11 cellular contexts compared by ENCODE assay signal in the genomic region with DNA sequence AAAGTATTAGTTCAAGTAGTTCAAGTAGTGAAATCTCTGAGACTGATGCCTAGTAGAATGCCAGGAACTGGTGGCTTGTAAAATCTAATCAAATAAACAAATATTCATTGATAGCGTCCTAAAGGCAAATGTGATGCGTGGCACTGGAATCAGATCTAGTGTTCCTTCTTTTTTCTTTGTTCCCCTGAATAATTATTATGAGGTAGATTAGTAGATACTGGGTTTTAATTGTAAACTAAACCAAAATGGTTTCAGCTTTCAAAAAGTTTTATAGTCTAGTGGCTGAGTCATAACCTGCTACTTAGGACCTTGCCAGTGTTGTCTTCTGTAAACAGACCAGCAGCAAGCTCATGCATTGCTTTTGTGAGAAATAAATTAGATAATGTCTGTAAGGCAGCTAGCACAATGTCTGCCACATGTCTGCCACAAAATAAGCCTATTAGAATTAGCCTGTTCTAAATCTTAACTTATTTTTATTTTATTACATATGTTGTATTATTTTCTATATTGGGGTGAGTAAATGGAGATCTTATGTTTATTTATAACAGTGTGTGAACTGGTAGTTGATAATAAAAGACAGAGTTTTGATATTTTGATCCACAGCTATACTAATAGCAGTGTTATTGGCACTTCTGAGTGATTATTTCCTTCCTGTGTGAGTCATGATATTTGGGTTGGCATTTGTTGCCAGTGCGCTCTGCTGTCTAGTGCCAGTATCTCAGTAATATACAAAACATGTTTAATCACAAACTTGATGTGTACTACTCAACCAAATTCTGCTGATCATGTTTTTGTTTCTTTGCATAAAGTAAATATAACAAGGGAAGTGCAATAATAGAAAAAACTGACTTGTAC.
A peak's percentile ranks its signal among the peaks of the same experiment; 100 is the strongest.
DNase-seq lines count a peak whose midpoint lies in the region; ATAC-seq lines count a peak whose summit lies in the region.
"Had no signal": no experiment of that assay in that cellular context is flagged by ENCODE, and none has a peak within 500 bp of the region (broad histone marks: within the 10 kb centered on the region; RNA-seq: fewer than 3 reads in every experiment).

No MANE protein-coding gene starts in this region.

- H3K36me3 Mint-ChIP-seq in activated T-helper 17 cell treated with anti-CD3 and anti-CD28 coated beads, Interleukin-2, amount 50 U/mL, for 72 hours (ENCODE audit: low read depth): peaks cover 24% of the 10 kb centered on the region

- H3K27ac Mint-ChIP-seq in activated T-helper 17 cell treated with anti-CD3 and anti-CD28 coated beads, Interleukin-2, amount 50 U/mL, for 72 hours: no peak overlapping the region

- peak; percentile 39 for ATAC-seq in activated T-helper 17 cell treated with anti-CD3 and anti-CD28 coated beads, Interleukin-2, amount 50 U/mL, for 72 hours (replicated peaks)
- peak; percentile 76 for ATAC-seq in left lobe of liver
- no peak for ATAC-seq in GM18498 (IDR thresholded peaks at IDR 0.05; ENCODE audit: unreplicated experiment)
- no peak for ATAC-seq in GM21526 (IDR thresholded peaks at IDR 0.05; ENCODE audit: low FRiP score, unreplicated experiment)
- no peak for ATAC-seq in HG02588 (IDR thresholded peaks at IDR 0.05; ENCODE audit: unreplicated experiment)
- ATAC-seq: esophagus mucosa had no signal

- H3K9me3 Mint-ChIP-seq in activated T-helper 17 cell treated with anti-CD3 and anti-CD28 coated beads, Interleukin-2, amount 50 U/mL, for 72 hours: peaks cover 12% of the 10 kb centered on the region

- no peak overlapping the region for H3K4me3 Mint-ChIP-seq in activated T-helper 17 cell treated with anti-CD3 and anti-CD28 coated beads, Interleukin-2, amount 50 U/mL, for 72 hours

- DNase-seq in AG20443 (ENCODE audit: low spot score) (peak; percentile 54), LHCN-M2 (ENCODE audit: low read depth) (peak; percentile 64), left lobe of liver (ENCODE audit: low spot score) (no peak), SK-N-DZ (ENCODE audit: low spot score) (no peak)
- DNase-seq: NCI-H524 treated with DMSO at 0.1 percent for 48 hours, sigmoid colon had no signal

- H3K4me1 Mint-ChIP-seq in activated T-helper 17 cell treated with anti-CD3 and anti-CD28 coated beads, Interleukin-2, amount 50 U/mL, for 72 hours: peaks cover under 1% of the 10 kb centered on the region

- H3K27me3 Mint-ChIP-seq in activated T-helper 17 cell treated with anti-CD3 and anti-CD28 coated beads, Interleukin-2, amount 50 U/mL, for 72 hours: no peaks in the 10 kb centered on the region

Comparison
In these comparisons a context has a peak if more than half of its experiments do, and no peak if none do; other contexts are left out.
1. DNase-seq: peak in AG20443 (single experiment) and LHCN-M2 (single experiment); none in left lobe of liver (single experiment) and SK-N-DZ (single experiment).
2. ATAC-seq: peak in activated T-helper 17 cell treated with anti-CD3 and anti-CD28 coated beads, Interleukin-2, amount 50 U/mL, for 72 hours (single experiment) and left lobe of liver (single experiment); none in GM18498 (single experiment), GM21526 (single experiment) and HG02588 (single experiment).